Comparison of ENCODE assay signal across 8 cellular contexts in genomic region chr11:96307748-96308133, GRCh38. TPM values are rescaled to one million over a fixed set of nuclear protein-coding genes. Genes with fewer than 3 reads are reported as not detected.
DNase-seq lines count a peak whose midpoint lies in the region; ATAC-seq and TF ChIP-seq lines count a peak whose summit lies in the region.

No MANE protein-coding gene starts in this region.

- peak overlapping the region; percentile 96 for H3K4me2 ChIP-seq in GM23248 (ENCODE audit: unreplicated experiment)

- H3K27ac ChIP-seq in GM23248: peak overlapping the region; percentile 99

- H3K79me2 ChIP-seq in GM23248 (ENCODE audit: insufficient read depth): peaks cover 76% of the 10 kb centered on the region

- H3F3A ChIP-seq in GM23248 (ENCODE audit: insufficient read depth): peaks cover 96% of the 10 kb centered on the region

- TF ChIP-seq CTCF in foreskin fibroblast (IDR thresholded peaks at IDR 0.05; ENCODE audit: low read depth, low read length): no peak

- no peaks in the 10 kb centered on the region for H3K27me3 ChIP-seq in GM23248 (replicated peaks; ENCODE audit: insufficient read depth)

- peaks cover 96% of the 10 kb centered on the region for H3K4me1 ChIP-seq in GM23248 (ENCODE audit: insufficient read depth)

- H3K9me3 ChIP-seq in GM23248 (ENCODE audit: low read depth): no peaks in the 10 kb centered on the region

- ATAC-seq in GM18520 (IDR thresholded peaks at IDR 0.05; ENCODE audit: unreplicated experiment): no peak
- ATAC-seq in HG03159 (IDR thresholded peaks at IDR 0.05; ENCODE audit: unreplicated experiment): no peak

- H3K9ac ChIP-seq in GM23248: peak overlapping the region; percentile 91

- H4K20me1 ChIP-seq in GM23248 (ENCODE audit: insufficient read depth): no peaks in the 10 kb centered on the region

- H3K4me3 ChIP-seq in GM23248 (peak overlapping the region; percentile 66), foreskin fibroblast (ENCODE audit: low read depth in 1 of 2, low read length in 2 of 2) (peak overlapping the region; percentile 39 to 44), skeletal muscle cell (ENCODE audit: low read depth, low read length) (peak overlapping the region; percentile 37)

- DNase-seq in GM23248: peak; percentile 92
- peak; percentile 98 for DNase-seq in SW480 (ENCODE audit: low spot score)
- peak; percentile 90 to 95 for DNase-seq in foreskin fibroblast
- peak; percentile 81 for DNase-seq in skeletal muscle cell (ENCODE audit: low read depth)
- DNase-seq in hippocampal formation (lab: John Stamatoyannopoulos, UW): no peak
- no peak for DNase-seq in NCI-H524 (lab: John Stamatoyannopoulos, UW)

- no peaks in the 10 kb centered on the region for H3K9me2 ChIP-seq in GM23248 (ENCODE audit: insufficient read depth)

- in situ Hi-C loops in GM23248 (cut with MboI): no loop called here

- 1 to 2% methylated on average over 3 of the region's 3 CpGs for WGBS in GM23248 (ENCODE audit: low coverage in 1 of 2, low lambda C conversion rate in 2 of 2, missing lambda C conversion rate in 2 of 2), 2 experiments

- H2AFZ ChIP-seq in GM23248: no peak overlapping the region

- no peaks in the 10 kb centered on the region for H3K36me3 ChIP-seq in GM23248 (ENCODE audit: low read depth)

RNA-seq across cellular contexts. Expression of gene MAML2, which starts 35.3 kb away (rescaled TPM):
- 22.1 and 23.7 TPM in 2 replicates for total RNA-seq in GM23248 (2014; rRNA removed; shearing (Covaris generic))
- 6.8 and 7.4 TPM in 2 replicates for polyA plus RNA-seq in GM23248 (2016; fragmentation: Nextera tagmentation; extraction: Ambion mirVana)

Comparison
In these comparisons a context has a peak if more than half of its experiments do, and no peak if none do; other contexts are left out.
1. DNase-seq: peak in GM23248 (single experiment), SW480 (single experiment), foreskin fibroblast (2 of 2) and skeletal muscle cell (single experiment); none in hippocampal formation (0 of 2) and NCI-H524 (0 of 2).
2. Peak in every context shown above with its lines, with median percentiles within 50 percentile points of each other: H3K4me3 ChIP-seq.